1 cellular context compared by ENCODE assay signal in genomic region chr6:142845624-142846458, GRCh38.
A peak's percentile ranks its signal among the peaks of the same experiment; 100 is the strongest.
TF ChIP-seq lines count a peak whose summit lies in the region.

No MANE protein-coding gene starts in this region.

TF ChIP-seq in SK-N-SH, 30 proteins besides CTCF, POLR2A, EP300 and RAD21 (continued from another document):
- TF ChIP-seq, protein P1, sequence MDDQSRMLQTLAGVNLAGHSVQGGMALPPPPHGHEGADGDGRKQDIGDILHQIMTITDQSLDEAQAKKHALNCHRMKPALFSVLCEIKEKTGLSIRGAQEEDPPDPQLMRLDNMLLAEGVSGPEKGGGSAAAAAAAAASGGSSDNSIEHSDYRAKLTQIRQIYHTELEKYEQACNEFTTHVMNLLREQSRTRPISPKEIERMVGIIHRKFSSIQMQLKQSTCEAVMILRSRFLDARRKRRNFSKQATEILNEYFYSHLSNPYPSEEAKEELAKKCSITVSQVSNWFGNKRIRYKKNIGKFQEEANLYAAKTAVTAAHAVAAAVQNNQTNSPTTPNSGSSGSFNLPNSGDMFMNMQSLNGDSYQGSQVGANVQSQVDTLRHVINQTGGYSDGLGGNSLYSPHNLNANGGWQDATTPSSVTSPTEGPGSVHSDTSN (IDR thresholded peaks at IDR 0.05) = peak; percentile 66
- TF ChIP-seq TEAD4 (IDR thresholded peaks at IDR 0.05; ENCODE audit: borderline replicate concordance, insufficient read depth) (peak; percentile 58; the same call in 1 of the 2 replicates), IRF3 (IDR thresholded peaks at IDR 0.05; ENCODE audit: low read depth, low read length) (no peak), YY1 (IDR thresholded peaks at IDR 0.05; ENCODE audit: low read depth) (no peak), MAX (IDR thresholded peaks at IDR 0.05; ENCODE audit: low read depth) (peak; percentile 16; the same call in 1 of the 2 replicates), EZH2phosphoT487 (IDR thresholded peaks at IDR 0.05; ENCODE audit: borderline replicate concordance, low read depth) (no peak), NFIC (IDR thresholded peaks at IDR 0.05; ENCODE audit: borderline replicate concordance) (peak; percentile 86), NRF1 (IDR thresholded peaks at IDR 0.05; ENCODE audit: low read depth, low read length) (no peak), SMC3 (IDR thresholded peaks at IDR 0.05; ENCODE audit: low read depth, low read length) (peak; percentile 4), FOXJ3 (CRISPR knock-in tag; IDR thresholded peaks at IDR 0.05) (peak; percentile 94), MEF2A (IDR thresholded peaks at IDR 0.05; ENCODE audit: borderline replicate concordance, low read depth) (peak; percentile 34; the same call in 1 of the 2 replicates), ELF1 (IDR thresholded peaks at IDR 0.05) (no peak), TCF12 (IDR thresholded peaks at IDR 0.05) (peak; percentile 70)
